ENCODE assay signal across 1 cellular context in the genomic region with DNA sequence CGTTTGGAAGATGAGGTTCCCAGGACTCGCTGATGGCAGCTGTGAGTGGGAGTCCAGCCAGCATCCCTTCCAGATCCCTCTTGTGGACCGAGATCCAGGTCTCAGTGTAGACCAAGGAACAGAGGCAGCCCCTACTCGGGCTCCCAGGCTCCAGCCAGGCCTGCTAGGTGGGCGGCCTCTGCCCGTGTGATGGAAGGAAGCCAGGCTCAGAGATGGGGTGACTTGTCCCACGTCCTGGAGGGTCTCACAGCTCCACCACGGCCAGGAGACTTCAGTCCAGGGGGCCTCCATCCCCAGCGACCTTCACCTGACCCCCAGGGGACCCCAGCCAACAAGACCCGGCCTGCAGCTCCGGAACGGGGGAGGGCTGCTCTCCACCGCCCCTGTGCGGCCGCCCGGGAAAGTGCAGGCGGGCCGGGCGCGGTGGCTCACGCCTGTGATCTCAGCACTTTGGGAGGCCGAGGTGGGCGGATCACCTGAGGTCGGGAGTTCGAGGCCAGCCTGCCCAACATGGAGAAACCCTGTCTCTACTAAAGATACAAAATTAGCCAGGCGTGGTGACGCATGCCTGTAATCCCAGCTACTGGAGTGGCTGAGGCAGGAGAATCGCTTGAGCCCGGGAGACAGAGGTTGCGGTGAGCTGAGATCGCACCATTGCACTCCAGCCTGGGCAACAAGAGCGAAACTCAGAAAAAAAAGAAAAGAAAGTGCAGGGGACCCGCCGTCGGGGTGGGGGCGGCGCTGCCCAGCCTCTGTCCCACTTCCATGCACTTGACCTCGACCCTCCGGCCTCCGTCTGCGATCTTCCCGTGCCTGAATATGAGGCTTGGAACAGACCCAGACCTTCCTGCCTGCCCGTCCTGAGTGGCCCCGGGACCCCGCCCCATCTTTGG.
TF ChIP-seq lines count a peak whose summit lies in the region.

No MANE protein-coding gene starts in this region.

TF ChIP-seq in K562, 482 proteins besides CTCF, POLR2A, EP300 and RAD21 (continued from another document):
- TF ChIP-seq PHB (CRISPR knock-in tag; IDR thresholded peaks at IDR 0.05) (0 out of 2 replicates have a peak, but pooled peaks have one; percentile 24), BRF1 (IDR thresholded peaks at IDR 0.05; ENCODE audit: borderline replicate concordance, extremely low read depth, insufficient read length) (no peak), ZBTB7A (IDR thresholded peaks at IDR 0.05; ENCODE audit: borderline replicate concordance, control insufficient read depth, low read depth, low read length) (peak; percentile 96), ZNF24 (IDR thresholded peaks at IDR 0.05) (0 out of 2 replicates have a peak, but pooled peaks have one; percentile 29), RB1 (IDR thresholded peaks at IDR 0.05; ENCODE audit: low read depth) (peak; percentile 57; the same call in 1 of the 2 replicates), CBX1 (IDR thresholded peaks at IDR 0.05; ENCODE audit: low read depth) (peak; percentile 97), ZC3H8 (IDR thresholded peaks at IDR 0.05) (0 out of 2 replicates have a peak, but pooled peaks have one; percentile 34), NCOA4 (IDR thresholded peaks at IDR 0.05; ENCODE audit: partially characterized antibody) (no peak), MAFG (tag; conservative IDR thresholded peaks at IDR 0.05) (no peak), ZNF77 (CRISPR knock-in tag; IDR thresholded peaks at IDR 0.05) (no peak), BACH1 (tag; IDR thresholded peaks at IDR 0.05) (no peak), TOE1 (IDR thresholded peaks at IDR 0.05; ENCODE audit: borderline replicate concordance) (peak; percentile 47; the same call in 1 of the 2 replicates), TOE1 (CRISPR knock-in tag; IDR thresholded peaks at IDR 0.05; ENCODE audit: borderline replicate concordance, low read depth) (no peak), PHF8 (IDR thresholded peaks at IDR 0.05; ENCODE audit: borderline replicate concordance, low read length) (no peak), KDM1A (IDR thresholded peaks at IDR 0.05) (peak; percentile 60 to 79; a peak in 3 of 4 replicates), DDX20 (tag; IDR thresholded peaks at IDR 0.05; ENCODE audit: low read depth) (no peak), HDAC1 (IDR thresholded peaks at IDR 0.05) (peak in 1 of 2 experiments; percentile 55; a peak in 2 of 4 replicates), SMC3 (conservative IDR thresholded peaks at IDR 0.05; ENCODE audit: insufficient read depth, low read depth, low read length) (0 out of 2 replicates have a peak, but pooled peaks have one; percentile 24), MEIS2 (IDR thresholded peaks at IDR 0.05; ENCODE audit: partially characterized antibody) (no peak), PHF20 (IDR thresholded peaks at IDR 0.05; ENCODE audit: partially characterized antibody) (peak; percentile 50), LARP7 (IDR thresholded peaks at IDR 0.05) (0 out of 2 replicates have a peak, but pooled peaks have one; percentile 46)
- TF ChIP-seq, protein P1, sequence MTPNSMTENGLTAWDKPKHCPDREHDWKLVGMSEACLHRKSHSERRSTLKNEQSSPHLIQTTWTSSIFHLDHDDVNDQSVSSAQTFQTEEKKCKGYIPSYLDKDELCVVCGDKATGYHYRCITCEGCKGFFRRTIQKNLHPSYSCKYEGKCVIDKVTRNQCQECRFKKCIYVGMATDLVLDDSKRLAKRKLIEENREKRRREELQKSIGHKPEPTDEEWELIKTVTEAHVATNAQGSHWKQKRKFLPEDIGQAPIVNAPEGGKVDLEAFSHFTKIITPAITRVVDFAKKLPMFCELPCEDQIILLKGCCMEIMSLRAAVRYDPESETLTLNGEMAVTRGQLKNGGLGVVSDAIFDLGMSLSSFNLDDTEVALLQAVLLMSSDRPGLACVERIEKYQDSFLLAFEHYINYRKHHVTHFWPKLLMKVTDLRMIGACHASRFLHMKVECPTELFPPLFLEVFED (CRISPR knock-in tag; conservative IDR thresholded peaks at IDR 0.05): 0 out of 2 replicates have a peak, but pooled peaks have one; percentile 10
- TF ChIP-seq, protein P2, sequence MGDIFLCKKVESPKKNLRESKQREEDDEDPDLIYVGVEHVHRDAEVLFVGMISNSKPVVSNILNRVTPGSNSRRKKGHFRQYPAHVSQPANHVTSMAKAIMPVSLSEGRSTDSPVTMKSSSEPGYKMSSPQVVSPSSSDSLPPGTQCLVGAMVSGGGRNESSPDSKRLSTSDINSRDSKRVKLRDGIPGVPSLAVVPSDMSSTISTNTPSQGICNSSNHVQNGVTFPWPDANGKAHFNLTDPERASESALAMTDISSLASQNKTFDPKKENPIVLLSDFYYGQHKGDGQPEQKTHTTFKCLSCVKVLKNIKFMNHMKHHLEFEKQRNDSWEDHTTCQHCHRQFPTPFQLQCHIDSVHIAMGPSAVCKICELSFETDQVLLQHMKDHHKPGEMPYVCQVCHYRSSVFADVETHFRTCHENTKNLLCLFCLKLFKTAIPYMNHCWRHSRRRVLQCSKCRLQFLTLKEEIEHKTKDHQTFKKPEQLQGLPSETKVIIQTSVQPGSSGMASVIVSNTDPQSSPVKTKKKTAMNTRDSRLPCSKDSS (IDR thresholded peaks at IDR 0.05; ENCODE audit: low read depth, partially characterized antibody): peak; percentile 20
- TF ChIP-seq, protein P3, sequence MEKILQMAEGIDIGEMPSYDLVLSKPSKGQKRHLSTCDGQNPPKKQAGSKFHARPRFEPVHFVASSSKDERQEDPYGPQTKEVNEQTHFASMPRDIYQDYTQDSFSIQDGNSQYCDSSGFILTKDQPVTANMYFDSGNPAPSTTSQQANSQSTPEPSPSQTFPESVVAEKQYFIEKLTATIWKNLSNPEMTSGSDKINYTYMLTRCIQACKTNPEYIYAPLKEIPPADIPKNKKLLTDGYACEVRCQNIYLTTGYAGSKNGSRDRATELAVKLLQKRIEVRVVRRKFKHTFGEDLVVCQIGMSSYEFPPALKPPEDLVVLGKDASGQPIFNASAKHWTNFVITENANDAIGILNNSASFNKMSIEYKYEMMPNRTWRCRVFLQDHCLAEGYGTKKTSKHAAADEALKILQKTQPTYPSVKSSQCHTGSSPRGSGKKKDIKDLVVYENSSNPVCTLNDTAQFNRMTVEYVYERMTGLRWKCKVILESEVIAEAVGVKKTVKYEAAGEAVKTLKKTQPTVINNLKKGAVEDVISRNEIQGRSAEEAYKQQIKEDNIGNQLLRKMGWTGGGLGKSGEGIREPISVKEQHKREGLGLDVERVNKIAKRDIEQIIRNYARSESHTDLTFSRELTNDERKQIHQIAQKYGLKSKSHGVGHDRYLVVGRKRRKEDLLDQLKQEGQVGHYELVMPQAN (IDR thresholded peaks at IDR 0.05; ENCODE audit: borderline replicate concordance): 0 out of 2 replicates have a peak, but pooled peaks have one; percentile 47
